1 cellular context compared by ENCODE assay signal in genomic region chr15:22974745-22975144, GRCh38.
TF ChIP-seq lines count a peak whose summit lies in the region.

No MANE protein-coding gene starts in this region.

TF ChIP-seq in HepG2, 621 proteins besides CTCF, POLR2A, EP300 and RAD21:
- TF ChIP-seq HNF1B (CRISPR knock-in tag; IDR thresholded peaks at IDR 0.05) = no peak
- no peak for TF ChIP-seq MXI1 (IDR thresholded peaks at IDR 0.05; ENCODE audit: borderline replicate concordance, low read depth, low read length)
- no peak for TF ChIP-seq ZNF30 (CRISPR knock-in tag; IDR thresholded peaks at IDR 0.05)
- TF ChIP-seq RFX1 (IDR thresholded peaks at IDR 0.05) = no peak
- TF ChIP-seq PPARG (CRISPR knock-in tag; conservative IDR thresholded peaks at IDR 0.05) = no peak
- TF ChIP-seq BCL6 (CRISPR knock-in tag; IDR thresholded peaks at IDR 0.05) = no peak
- TF ChIP-seq ZNF333 (CRISPR knock-in tag; IDR thresholded peaks at IDR 0.05; ENCODE audit: borderline replicate concordance) = no peak
- TF ChIP-seq ZBTB33 (CRISPR knock-in tag; IDR thresholded peaks at IDR 0.05) = no peak
- no peak for TF ChIP-seq ARNT2 (CRISPR knock-in tag; IDR thresholded peaks at IDR 0.05; ENCODE audit: low read depth)
